Comparison of ENCODE assay signal across 13 cellular contexts in the genomic region with DNA sequence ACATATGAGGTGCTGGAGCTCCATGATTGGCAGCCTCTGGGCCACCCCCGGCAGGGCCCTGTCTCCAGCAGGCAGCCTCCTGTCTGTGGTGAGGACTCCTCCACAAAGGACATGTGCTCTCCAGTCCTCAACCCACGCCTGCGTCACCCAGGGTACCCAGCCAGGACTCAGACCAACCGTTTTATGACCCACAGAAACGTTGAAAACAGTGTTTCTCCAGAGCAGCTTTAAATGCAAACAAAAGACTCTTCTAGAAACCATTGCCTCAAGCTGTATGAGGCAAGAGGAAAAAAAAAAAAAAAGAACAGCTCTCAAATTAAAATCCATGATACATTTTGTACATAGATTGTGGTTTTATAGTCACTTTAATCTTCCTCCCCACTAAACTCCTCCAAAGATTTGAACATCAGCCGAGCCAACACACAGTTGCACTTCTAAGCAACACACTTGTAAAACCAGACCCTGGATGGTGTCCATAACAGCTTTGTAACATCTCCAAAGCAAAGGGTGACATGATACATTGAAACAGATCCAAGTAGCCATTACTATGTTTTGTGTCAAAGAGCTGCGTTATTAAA.
A peak's percentile ranks its signal among the peaks of the same experiment; 100 is the strongest.
DNase-seq lines count a peak whose midpoint lies in the region; ATAC-seq and TF ChIP-seq lines count a peak whose summit lies in the region.
"Had no signal": no experiment of that assay in that cellular context is flagged by ENCODE, and none has a peak within 500 bp of the region (broad histone marks: within the 10 kb centered on the region; RNA-seq: fewer than 3 reads in every experiment).

No MANE protein-coding gene starts in this region.

- WGBS in tibial nerve, 2 donors = 49 to 61% methylated on average over 7 of the region's 7 CpGs

- H3K27me3 ChIP-seq in mucosa of rectum (ENCODE audit: control insufficient read depth in 2 of 2, insufficient read depth in 2 of 2, low read length in 2 of 2) (no peaks in the 10 kb centered on the region), tibial nerve (no peaks in the 10 kb centered on the region)

- H3K9ac ChIP-seq in mucosa of rectum (ENCODE audit: low read depth in 1 of 2, low read length in 2 of 2) = no peak overlapping the region

- no peak for ATAC-seq in HG02981 (IDR thresholded peaks at IDR 0.05; ENCODE audit: unreplicated experiment)
- ATAC-seq: effector memory CD8-positive, alpha-beta T cell; naive thymus-derived CD8-positive, alpha-beta T cell had no signal

- TF ChIP-seq CTCF in NB4 (IDR thresholded peaks at IDR 0.05; ENCODE audit: low read depth, low read length) (no peak), fibroblast of mammary gland (conservative IDR thresholded peaks at IDR 0.05; ENCODE audit: control insufficient read depth, insufficient read depth, low read depth, low read length) (no peak), tibial nerve (IDR thresholded peaks at IDR 0.05) (no peak)

- H3K9me3 ChIP-seq in mucosa of rectum (ENCODE audit: control insufficient read depth in 2 of 2, low read length in 2 of 2) (no peaks in the 10 kb centered on the region), tibial nerve (no peaks in the 10 kb centered on the region)

- TF ChIP-seq POLR2A in NB4 (IDR thresholded peaks at IDR 0.05; ENCODE audit: extremely low read depth, insufficient read length) = no peak
- no peak for TF ChIP-seq POLR2A in tibial nerve (IDR thresholded peaks at IDR 0.05)

- peaks cover 0 to 3% of the 10 kb centered on the region in 2 donors for H3K4me1 ChIP-seq in mucosa of rectum (ENCODE audit: control insufficient read depth in 2 of 2, insufficient read depth in 2 of 2, low read length in 2 of 2)
- peaks cover 0 to 23% (median 0%) of the 10 kb centered on the region in 4 donors for H3K4me1 ChIP-seq in tibial nerve

- H3K27ac ChIP-seq in mucosa of rectum (ENCODE audit: low read depth in 2 of 2, low read length in 2 of 2) (peak overlapping the region; percentile 13 to 62), tibial nerve (peak overlapping the region in 3 of 4 donors; percentile 45 to 79 (median 64))

- DNase-seq in NB4 (ENCODE audit: low read depth) (peak; percentile 68), fibroblast of mammary gland (ENCODE audit: low read depth) (peak; percentile 91), tibial nerve (ENCODE audit: low spot score in 2 of 2) (peak; percentile 53 to 71), NCI-H82 (lab: John Stamatoyannopoulos, UW) (no peak), SHP77 (lab: John Stamatoyannopoulos, UW) (no peak)
- DNase-seq: anterior cingulate cortex; effector memory CD8-positive, alpha-beta T cell; naive thymus-derived CD8-positive, alpha-beta T cell; NCI-H1092; NCI-H524 treated with DMSO at 0.1 percent for 48 hours; stimulated activated CD4-positive, alpha-beta T cell treated with anti-CD3 and anti-CD28 coated beads, Interleukin-15, amount 100 ng/mL, for 24 hours had no signal

- H3K36me3 ChIP-seq in mucosa of rectum (ENCODE audit: control insufficient read depth in 2 of 2, insufficient read depth in 2 of 2, low read length in 2 of 2) (no peaks in the 10 kb centered on the region), tibial nerve (no peaks in the 10 kb centered on the region)

- no peak overlapping the region for H3K4me3 ChIP-seq in NB4 (ENCODE audit: low read depth, low read length)
- no peak overlapping the region for H3K4me3 ChIP-seq in fibroblast of mammary gland (ENCODE audit: control insufficient read depth, low read depth, low read length)
- no peak overlapping the region for H3K4me3 ChIP-seq in mucosa of rectum (ENCODE audit: low read length in 2 of 2)
- no peak overlapping the region for H3K4me3 ChIP-seq in tibial nerve

- TF ChIP-seq EP300 in tibial nerve (IDR thresholded peaks at IDR 0.05) = no peak

Comparison
In these comparisons a context has a peak if more than half of its experiments do, and no peak if none do; other contexts are left out.
1. DNase-seq: peak in NB4 (single experiment), fibroblast of mammary gland (single experiment) and tibial nerve (2 of 2); none in NCI-H82 (single experiment) and SHP77 (0 of 2).